ENCODE assay signal across 33 cellular contexts in genomic region chr1:3984586-3984985, GRCh38.
"Had no signal": no experiment of that assay in that cellular context is flagged by ENCODE, and none has a peak within 500 bp of the region (broad histone marks: within the 10 kb centered on the region; RNA-seq: fewer than 3 reads in every experiment).

No MANE protein-coding gene starts in this region.

- H3K4me3 ChIP-seq: Peyer's patch, SJSA1 had no signal

- H3K27ac ChIP-seq: brain microvascular endothelial cell, Peyer's patch, SJSA1 had no signal

- H3K4me2 ChIP-seq: SK-N-SH had no signal

- DNase-seq: activated CD4-positive, alpha-beta T cell treated with anti-CD3 and anti-CD28 coated beads for 36 hours; activated CD4-positive, alpha-beta T cell treated with anti-CD3 and anti-CD28 coated beads, Interleukin-2, amount 10 ng/mL, durations not matched to agents 7 days and 5 days; activated CD4-positive, alpha-beta T cell treated with anti-CD3 and anti-CD28 coated beads, Interleukin-2, amount 50 U/mL, for 48 hours; activated CD8-positive, alpha-beta T cell treated with anti-CD3 and anti-CD28 coated beads, Interleukin-2, amount 10 ng/mL, durations not matched to agents 7 days and 5 days; activated effector memory CD4-positive, alpha-beta T cell treated with anti-CD3 and anti-CD28 coated beads, Interleukin-2, amount 50 U/mL, for 16 hours; activated naive CD4-positive, alpha-beta T cell; activated naive CD4-positive, alpha-beta T cell treated with anti-CD3 and anti-CD28 coated beads, Interleukin-2, amount 50 U/mL, for 16 hours; activated naive CD8-positive, alpha-beta T cell treated with anti-CD3 and anti-CD28 coated beads for 36 hours; activated T-cell treated with anti-CD3 and anti-CD28 coated beads for 4 hours; activated T-cell treated with anti-CD3 and anti-CD28 coated beads, Interleukin-2, amount 50 U/mL, for 4 hours; amniotic stem cell; brain microvascular endothelial cell; central memory CD4-positive, alpha-beta T cell; Karpas-422; KBM-7; NCI-H1048; NCI-H1105 treated with DMSO at 0.1 percent for 48 hours; NCI-H1436; NCI-H1694; NCI-H1930; NCI-H2081 treated with DMSO at 0.1 percent for 48 hours; NCI-H226; NCI-H526; NCI-H748 treated with DMSO at 0.1 percent for 48 hours; NK-92 treated with Interleukin-12 subunit alpha and Interleukin-12 subunit beta, amount 100 ng/mL, for 24 hours; PC-3; SHP77 treated with DMSO at 0.1 percent for 48 hours; SK-N-SH had no signal

- ATAC-seq: activated CD4-positive, alpha-beta T cell treated with anti-CD3 and anti-CD28 coated beads for 36 hours; activated CD4-positive, CD25-positive, alpha-beta regulatory T cell treated with anti-CD3 and anti-CD28 coated beads, Interleukin-2, amount 50 U/mL, for 24 hours; activated CD8-positive, alpha-beta T cell treated with anti-CD3 and anti-CD28 coated beads, Interleukin-2, amount 10 ng/mL, durations not matched to agents 7 days and 5 days; activated T-cell treated with anti-CD3 and anti-CD28 coated beads, Interleukin-2, amount 50 U/mL, for 4 hours; activated T-helper 17 cell treated with anti-CD3 and anti-CD28 coated beads, Interleukin-2, amount 50 U/mL, for 72 hours; PC-3; WTC11 had no signal

- H3K9me3 ChIP-seq: Peyer's patch, SJSA1, SK-N-SH had no signal

- H3K27me3 ChIP-seq: brain microvascular endothelial cell, Peyer's patch, SJSA1 had no signal

- H3K36me3 ChIP-seq: brain microvascular endothelial cell, Peyer's patch, SJSA1 had no signal

- H3K4me1 ChIP-seq: Peyer's patch, SJSA1 had no signal

- H3K9ac ChIP-seq: SK-N-SH had no signal
